31 cellular contexts compared by ENCODE assay signal in the genomic region with DNA sequence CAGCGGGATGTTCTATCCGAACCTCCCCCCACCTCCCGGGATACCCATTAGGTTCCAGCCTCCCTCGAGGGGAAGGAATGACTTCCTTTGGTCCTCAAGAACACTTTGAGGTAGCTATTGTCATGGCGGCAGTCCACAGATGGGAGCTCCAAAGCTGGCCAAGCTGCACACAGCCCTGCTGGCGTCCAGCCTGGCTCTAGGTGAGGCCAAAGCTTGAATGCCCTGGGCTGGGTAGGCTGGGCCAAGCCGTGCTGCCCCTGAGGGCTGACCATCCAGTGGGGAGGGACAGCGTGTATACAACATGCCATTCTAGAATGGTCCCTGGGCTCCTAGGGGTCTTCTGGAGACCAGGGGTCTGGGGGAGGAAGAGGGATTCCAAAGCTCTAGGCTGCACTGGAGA.
"Had no signal": no experiment of that assay in that cellular context is flagged by ENCODE, and none has a peak within 500 bp of the region (broad histone marks: within the 10 kb centered on the region; RNA-seq: fewer than 3 reads in every experiment).

No MANE protein-coding gene starts in this region.

- H3K27ac ChIP-seq: brain microvascular endothelial cell, esophagus muscularis mucosa, foreskin keratinocyte, neutrophil, ovary, spleen, suprapubic skin, tibial nerve, WERI-Rb-1 had no signal

- DNase-seq: activated CD4-positive, alpha-beta memory T cell treated with anti-CD3 and anti-CD28 coated beads for 36 hours; activated CD4-positive, alpha-beta T cell treated with anti-CD3 and anti-CD28 coated beads for 48 hours; activated CD8-positive, alpha-beta memory T cell treated with anti-CD3 and anti-CD28 coated beads, Interleukin-2, amount 50 U/mL, for 4 hours; activated gamma-delta T cell treated with Interleukin-2 at 50 U/mL for 16 hours; activated naive CD4-positive, alpha-beta T cell treated with anti-CD3 and anti-CD28 coated beads, Interleukin-2, amount 50 U/mL, for 16 hours; activated T-cell treated with anti-CD3 and anti-CD28 coated beads, Interleukin-2, amount 50 U/mL, for 1 hour; amniotic stem cell; brain microvascular endothelial cell; central memory CD4-positive, alpha-beta T cell; dermis blood vessel endothelial cell; effector CD4-positive, alpha-beta T cell; foreskin keratinocyte; islet precursor cell; left colon; mucosa of descending colon; ovary; retina; spleen; stimulated activated naive CD4-positive, alpha-beta T cell; SW 1271; T1000; WERI-Rb-1 had no signal

- FAIRE-seq: astrocyte, colon had no signal

- H3K9me3 ChIP-seq: esophagus muscularis mucosa, mucosa of descending colon, neutrophil, ovary, spleen, suprapubic skin, tibial nerve had no signal

- ATAC-seq: activated CD4-positive, CD25-positive, alpha-beta regulatory T cell treated with anti-CD3 and anti-CD28 coated beads, Interleukin-2, amount 50 U/mL, for 24 hours; foreskin keratinocyte; left colon; mucosa of descending colon; natural killer cell treated with Interleukin-12 subunit alpha and Interleukin-12 subunit beta and Interleukin-15 and Interleukin-18, amount 100 ng/mL, for 72 hours had no signal

- H3K4me1 ChIP-seq: foreskin keratinocyte, spleen had no signal

- H3K4me3 ChIP-seq: esophagus muscularis mucosa, lung, mucosa of descending colon, ovary, spleen, suprapubic skin, tibial nerve had no signal

- H3K27me3 ChIP-seq: brain microvascular endothelial cell, esophagus muscularis mucosa, foreskin keratinocyte, neutrophil, ovary, spleen, suprapubic skin, tibial nerve had no signal

- H3K36me3 ChIP-seq: brain microvascular endothelial cell, neutrophil, ovary, suprapubic skin, WERI-Rb-1 had no signal
